13 cellular contexts compared by ENCODE assay signal in the genomic region with DNA sequence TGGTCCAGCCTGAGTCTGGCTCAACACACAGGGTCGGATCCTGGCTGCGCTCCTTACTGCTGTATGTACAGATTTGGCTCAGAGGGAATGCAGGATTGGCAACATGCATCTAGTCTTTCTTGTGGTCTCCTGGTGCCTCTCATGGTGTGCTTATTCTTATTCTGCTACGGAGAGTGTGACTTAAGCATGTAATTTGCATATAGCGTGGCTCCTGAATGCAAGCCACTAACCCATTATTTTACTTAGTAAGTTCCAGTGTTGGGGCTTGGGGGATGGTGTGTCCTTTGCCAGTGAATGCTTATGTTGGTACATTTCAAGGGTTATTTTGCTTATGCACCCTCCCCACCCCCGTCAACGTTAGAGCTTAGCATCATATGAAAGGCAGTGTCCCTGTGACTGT. TPM values are rescaled to one million over a fixed set of nuclear protein-coding genes. Genes with fewer than 3 reads are reported as not detected.
A peak's percentile ranks its signal among the peaks of the same experiment; 100 is the strongest.
DNase-seq lines count a peak whose midpoint lies in the region; ATAC-seq and TF ChIP-seq lines count a peak whose summit lies in the region.
"Had no signal": no experiment of that assay in that cellular context is flagged by ENCODE, and none has a peak within 500 bp of the region (broad histone marks: within the 10 kb centered on the region; RNA-seq: fewer than 3 reads in every experiment).

No MANE protein-coding gene starts in this region.

- no peak overlapping the region for H2AFZ ChIP-seq in hepatocyte

- no peak overlapping the region for H3K4me3 ChIP-seq in CD4-positive, alpha-beta memory T cell (ENCODE audit: low read length in 2 of 2)
- H3K4me3 ChIP-seq in lower lobe of right lung (no peak overlapping the region), hepatocyte (no peak overlapping the region)
- H3K4me3 ChIP-seq: sigmoid colon had no signal

- ATAC-seq in GM21360 (IDR thresholded peaks at IDR 0.05; ENCODE audit: unreplicated experiment): peak; percentile 26
- ATAC-seq in HG03442 (IDR thresholded peaks at IDR 0.05; ENCODE audit: unreplicated experiment): peak; percentile 45
- ATAC-seq in lower lobe of right lung: no peak

- no peak for TF ChIP-seq CTCF in lower lobe of right lung (IDR thresholded peaks at IDR 0.05)
- TF ChIP-seq CTCF in hepatocyte (IDR thresholded peaks at IDR 0.05; ENCODE audit: poor library complexity): no peak

- H3K4me3 Mint-ChIP-seq in CD4-positive, alpha-beta memory T cell: no peak overlapping the region
- H3K4me3 Mint-ChIP-seq: activated CD4-positive, alpha-beta memory T cell treated with anti-CD3 and anti-CD28 coated beads for 36 hours had no signal

- 95% methylated on average over 6 of the region's 6 CpGs for WGBS in hepatocyte (ENCODE audit: low lambda C conversion rate, missing lambda C conversion rate)

- H3K9me2 ChIP-seq in hepatocyte (replicated peaks; ENCODE audit: insufficient read depth): no peaks in the 10 kb centered on the region

- no peak overlapping the region for H3K27ac ChIP-seq in CD4-positive, alpha-beta memory T cell (ENCODE audit: low read depth, low read length)
- peak overlapping the region; percentile 7 for H3K27ac ChIP-seq in lower lobe of right lung
- H3K27ac ChIP-seq in hepatocyte: no peak overlapping the region
- H3K27ac ChIP-seq: RWPE1 had no signal

- no peaks in the 10 kb centered on the region for H3K27me3 Mint-ChIP-seq in CD4-positive, alpha-beta memory T cell
- H3K27me3 Mint-ChIP-seq: activated CD4-positive, alpha-beta memory T cell treated with anti-CD3 and anti-CD28 coated beads for 36 hours had no signal

- intact Hi-C loops in CD4-positive, alpha-beta memory T cell (cut with micrococcal nuclease): loop anchor here (2.0 kb wide), 1 partner anchor 15 kb away; no protein-coding TSS in a partner anchor
- intact Hi-C loops in lower lobe of right lung (cut with DNase I): no loop called here

- POLR2A ChIA-PET in CD4-positive, alpha-beta memory T cell (lab: Charles Lee; ENCODE audit: partially characterized antibody): no interaction called here

- H3K9me3 ChIP-seq in CD4-positive, alpha-beta memory T cell (ENCODE audit: control insufficient read depth in 1 of 2, low read length in 2 of 2): no peaks in the 10 kb centered on the region
- H3K9me3 ChIP-seq in lower lobe of right lung: no peaks in the 10 kb centered on the region
- H3K9me3 ChIP-seq in hepatocyte (ENCODE audit: low read depth): no peaks in the 10 kb centered on the region
- H3K9me3 ChIP-seq: sigmoid colon had no signal

- H4K20me1 ChIP-seq in hepatocyte (ENCODE audit: insufficient read depth, poor library complexity, severe bottlenecking): no peaks in the 10 kb centered on the region

- CTCF ChIA-PET in CD4-positive, alpha-beta memory T cell (lab: Charles Lee; ENCODE audit: partially characterized antibody): interaction anchor here (0.9 kb wide), 1 partner anchor 11 kb away, joined by 4 read pairs; no protein-coding TSS in a partner anchor

- H3K79me2 ChIP-seq in hepatocyte: peaks cover 44% of the 10 kb centered on the region

- H3K4me1 ChIP-seq in CD4-positive, alpha-beta memory T cell (ENCODE audit: insufficient read depth, low read length): peaks cover 65% of the 10 kb centered on the region
- H3K4me1 ChIP-seq in lower lobe of right lung (peaks cover 73% of the 10 kb centered on the region), hepatocyte (ENCODE audit: insufficient read depth) (peaks cover 18% of the 10 kb centered on the region)

- no peaks in the 10 kb centered on the region for H3K27me3 ChIP-seq in CD4-positive, alpha-beta memory T cell (ENCODE audit: insufficient read depth, low read length)
- no peaks in the 10 kb centered on the region for H3K27me3 ChIP-seq in lower lobe of right lung (ENCODE audit: low read depth)
- H3K27me3 ChIP-seq in hepatocyte: no peaks in the 10 kb centered on the region
- H3K27me3 ChIP-seq: sigmoid colon had no signal

- H3K36me3 ChIP-seq in CD4-positive, alpha-beta memory T cell (ENCODE audit: insufficient read depth, low read length): no peaks in the 10 kb centered on the region
- H3K36me3 ChIP-seq in lower lobe of right lung (no peaks in the 10 kb centered on the region), hepatocyte (replicated peaks; ENCODE audit: insufficient read depth, low read depth) (no peaks in the 10 kb centered on the region)
- H3K36me3 ChIP-seq: sigmoid colon had no signal

- H3K4me1 Mint-ChIP-seq in CD4-positive, alpha-beta memory T cell: peaks cover 50 to 81% (median 64%) of the 10 kb centered on the region in 4 donors

- H3K36me3 Mint-ChIP-seq in CD4-positive, alpha-beta memory T cell: peaks cover under 1 to 13% of the 10 kb centered on the region in 2 donors

- no peak for DNase-seq in CD4-positive, alpha-beta memory T cell
- DNase-seq in lower lobe of right lung: no peak
- DNase-seq in activated gamma-delta T cell (lab: John Stamatoyannopoulos, UW): no peak
- no peak for DNase-seq in hepatocyte (ENCODE audit: low spot score)
- no peak for DNase-seq in NCI-H187 (lab: John Stamatoyannopoulos, UW)
- DNase-seq in iPS-NIHi11 (ENCODE audit: low spot score): no peak
- DNase-seq: activated CD4-positive, alpha-beta memory T cell treated with anti-CD3 and anti-CD28 coated beads for 36 hours; DMS79 treated with DMSO at 0.1 percent for 48 hours; NCI-H1105 treated with DMSO at 0.1 percent for 48 hours; sigmoid colon had no signal

- peak overlapping the region in 4 of 7 donors; percentile 47 to 84 (median 74) for H3K27ac Mint-ChIP-seq in CD4-positive, alpha-beta memory T cell

- H3K4me2 ChIP-seq in hepatocyte: no peak overlapping the region

- peaks cover 0 to 2% (median 0%) of the 10 kb centered on the region in 8 donors for H3K9me3 Mint-ChIP-seq in CD4-positive, alpha-beta memory T cell
- H3K9me3 Mint-ChIP-seq: activated CD4-positive, alpha-beta memory T cell treated with anti-CD3 and anti-CD28 coated beads for 36 hours had no signal

RNA-seq across cellular contexts. Expression of a gene that starts 51.2 kb away (rescaled TPM):
- total RNA-seq in CD4-positive, alpha-beta memory T cell: 10 to 100 TPM; 57.8 to 57.9 TPM
- polyA plus RNA-seq in CD4-positive, alpha-beta memory T cell: 10 to 100 TPM in 1 of 2 donors, 1 to 10 TPM in 1; 3.3 to 16.6 TPM
- total RNA-seq in lower lobe of right lung: 40.0 TPM
- total RNA-seq in hepatocyte: 16.4 and 21.0 TPM in 2 replicates
- polyA plus RNA-seq in hepatocyte: 7.5 and 9.3 TPM in 2 replicates

Comparison
In these comparisons a context has a peak if more than half of its experiments do, and no peak if none do; other contexts are left out.
1. ATAC-seq: peak in GM21360 (single experiment) and HG03442 (single experiment); none in lower lobe of right lung (0 of 2).